26 cellular contexts compared by ENCODE assay signal in the genomic region with DNA sequence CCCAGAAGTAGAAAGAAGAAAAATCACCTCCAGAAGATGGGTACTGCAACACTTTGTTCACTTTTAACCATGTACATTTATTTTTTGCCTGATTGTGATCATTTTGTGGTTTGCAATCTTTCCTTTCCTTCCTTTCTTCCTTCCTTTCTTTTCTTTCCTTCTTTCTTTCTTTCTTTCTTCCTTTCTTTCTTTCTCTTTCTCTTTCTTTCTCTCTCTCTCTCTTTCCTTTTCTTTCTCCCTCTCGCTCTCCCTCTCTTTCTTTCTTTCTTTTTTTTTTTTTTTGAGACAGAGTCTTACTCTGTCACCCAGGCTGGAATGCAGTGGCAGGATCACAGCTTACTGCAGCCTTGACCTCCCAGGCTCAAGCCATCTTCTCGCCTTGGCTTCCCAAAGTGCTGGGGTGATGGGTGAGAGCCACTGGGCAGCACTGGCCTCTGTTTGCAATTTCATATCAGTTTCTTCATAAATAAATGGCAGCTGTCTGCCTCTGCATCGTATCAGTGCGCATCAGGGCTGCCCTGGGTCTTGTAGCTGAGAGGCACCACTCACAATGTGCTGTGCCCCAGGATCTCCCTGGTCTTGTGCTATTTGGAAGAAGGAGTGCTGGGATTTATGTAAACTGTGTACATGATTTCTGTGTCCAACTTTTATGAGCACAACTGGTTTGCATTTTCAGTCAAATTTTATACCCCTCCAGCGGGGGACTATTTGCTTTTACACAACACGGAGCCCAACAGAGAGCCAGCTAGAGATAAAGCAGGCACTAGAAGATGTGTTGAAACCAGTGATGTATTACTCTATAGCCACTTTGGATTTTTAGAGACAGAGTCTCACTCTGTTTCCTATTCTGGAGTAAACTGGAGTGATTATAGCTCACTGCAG. TPM values are rescaled to one million over a fixed set of nuclear protein-coding genes. Genes with fewer than 3 reads are reported as not detected.
DNase-seq lines count a peak whose midpoint lies in the region; ATAC-seq and TF ChIP-seq lines count a peak whose summit lies in the region.
"Had no signal": no experiment of that assay in that cellular context is flagged by ENCODE, and none has a peak within 500 bp of the region (broad histone marks: within the 10 kb centered on the region; RNA-seq: fewer than 3 reads in every experiment).

No MANE protein-coding gene starts in this region.

- CTCF ChIA-PET in SK-N-SH (lab: Yijun Ruan, JAX), result interaction anchor here (0.8 to 5.2 kb wide), 4 partner anchors 13 to 91 kb away, joined by 3 to 19 read pairs (median 7); no protein-coding TSS in a partner anchor

- H3K27me3 ChIP-seq in SK-N-SH (ENCODE audit: insufficient read depth) (peaks cover 7% of the 10 kb centered on the region; the same call in 1 of the 2 replicates), smooth muscle cell (ENCODE audit: low read depth) (peaks cover 9% of the 10 kb centered on the region)
- H3K27me3 ChIP-seq: SJSA1 had no signal

- H3F3A ChIP-seq in SK-N-SH (replicated peaks; ENCODE audit: insufficient read depth) (no peaks in the 10 kb centered on the region), smooth muscle cell (ENCODE audit: low read depth) (peaks cover 30% of the 10 kb centered on the region)

- POLR2A ChIA-PET in SK-N-SH (lab: Yijun Ruan, JAX), result interaction anchor here (1.8 kb wide), 1 partner anchor 20 kb away, joined by 4 read pairs; no protein-coding TSS in a partner anchor

- peak; percentile 66 for DNase-seq in SK-N-SH
- peak; percentile 34 for DNase-seq in NCI-H526 treated with DMSO at 0.1 percent for 48 hours (lab: John Stamatoyannopoulos, UW)
- DNase-seq in fibroblast of villous mesenchyme (ENCODE audit: low read depth), result peak; percentile 95
- DNase-seq in smooth muscle cell (lab: John Stamatoyannopoulos, UW; ENCODE audit: unreplicated experiment), result no peak
- no peak for DNase-seq in NCI-H2227 treated with DMSO at 0.1 percent for 48 hours (lab: John Stamatoyannopoulos, UW)
- DNase-seq: activated CD4-positive, alpha-beta T cell treated with anti-CD3 and anti-CD28 coated beads for 4 hours; activated naive CD4-positive, alpha-beta T cell treated with Interleukin-2 at 50 U/mL for 16 hours; amniotic stem cell; DMS53; GDM1; GOT3; natural killer cell; NCI-H1436 treated with DMSO at 0.1 percent for 48 hours; NCI-H524 treated with DMSO at 0.1 percent for 48 hours; stimulated activated CD4-positive, alpha-beta T cell treated with anti-CD3 and anti-CD28 coated beads, Interleukin-12 subunit alpha, Interleukin-12 subunit beta, amount 100 ng/mL, for 4 hours; stimulated activated CD4-positive, alpha-beta T cell treated with anti-CD3 and anti-CD28 coated beads, Interleukin-4, amount 100 ng/mL, for 24 hours; stimulated activated naive CD4-positive, alpha-beta T cell; T-helper 2 cell had no signal

- ATAC-seq in SK-N-SH treated with all-trans-retinoic acid at 6 μM for 48 hours (no peak; the same call in 2 of the 3 replicates), HG02884 (IDR thresholded peaks at IDR 0.05; ENCODE audit: unreplicated experiment) (no peak), HG03108 (IDR thresholded peaks at IDR 0.05; ENCODE audit: unreplicated experiment) (no peak)
- ATAC-seq: natural killer cell had no signal

- H3K27ac ChIP-seq in SK-N-SH (ENCODE audit: low read depth in 2 of 2, low read length in 1 of 2) (no peak overlapping the region), smooth muscle cell (ENCODE audit: low read depth) (peak overlapping the region; percentile 78)
- H3K27ac ChIP-seq: 22Rv1, KMS-11, SJSA1 had no signal

- H3K4me2 ChIP-seq in SK-N-SH, result no peak overlapping the region
- H3K4me2 ChIP-seq in smooth muscle cell, result no peak overlapping the region
- H3K4me2 ChIP-seq: KMS-11 had no signal

- TF ChIP-seq CTCF in SK-N-SH (IDR thresholded peaks at IDR 0.05), result no peak
- no peak for TF ChIP-seq CTCF in fibroblast of villous mesenchyme (IDR thresholded peaks at IDR 0.05; ENCODE audit: insufficient read depth, low read depth, low read length)
- no peak for TF ChIP-seq CTCF in smooth muscle cell (IDR thresholded peaks at IDR 0.05; ENCODE audit: borderline replicate concordance, insufficient read depth, poor library complexity, severe bottlenecking)

- H3K4me1 ChIP-seq in SK-N-SH (ENCODE audit: control insufficient read depth in 1 of 2, insufficient read depth in 2 of 2, low read depth in 1 of 2, low read length in 1 of 2) (peaks cover 0 to 4% of the 10 kb centered on the region in 2 experiments; a peak in 1 of 4 replicates), smooth muscle cell (ENCODE audit: low read depth) (peaks cover 16% of the 10 kb centered on the region)
- H3K4me1 ChIP-seq: SJSA1 had no signal

- H3K79me2 ChIP-seq in SK-N-SH (ENCODE audit: insufficient read depth) (no peaks in the 10 kb centered on the region), smooth muscle cell (ENCODE audit: low read depth) (no peaks in the 10 kb centered on the region)

- H3K4me3 ChIP-seq in SK-N-SH (ENCODE audit: low read depth in 2 of 2, low read length in 1 of 2) (no peak overlapping the region), fibroblast of villous mesenchyme (ENCODE audit: low read depth, low read length) (no peak overlapping the region), smooth muscle cell (no peak overlapping the region)
- H3K4me3 ChIP-seq: SJSA1 had no signal

- H3K9me3 ChIP-seq in SK-N-SH (no peaks in the 10 kb centered on the region), smooth muscle cell (replicated peaks; ENCODE audit: low read depth) (no peaks in the 10 kb centered on the region)
- H3K9me3 ChIP-seq: SJSA1 had no signal

- no peak for TF ChIP-seq RAD21 in SK-N-SH (IDR thresholded peaks at IDR 0.05; ENCODE audit: low read length)

- no peak for TF ChIP-seq EP300 in SK-N-SH (IDR thresholded peaks at IDR 0.05; ENCODE audit: borderline replicate concordance in 1 of 2, low read depth in 1 of 2, low read length in 1 of 2)

- H3K36me3 ChIP-seq in SK-N-SH (replicated peaks in 1 of 2; ENCODE audit: control insufficient read depth in 1 of 2, insufficient read depth in 2 of 2, low read length in 1 of 2) (no peaks in the 10 kb centered on the region), smooth muscle cell (ENCODE audit: low read depth) (no peaks in the 10 kb centered on the region)
- H3K36me3 ChIP-seq: SJSA1 had no signal

- H4K20me1 ChIP-seq in SK-N-SH (ENCODE audit: insufficient read depth) (no peaks in the 10 kb centered on the region), smooth muscle cell (ENCODE audit: low read depth) (no peaks in the 10 kb centered on the region)

- H2AFZ ChIP-seq in SK-N-SH (ENCODE audit: low read depth), result no peak overlapping the region
- H2AFZ ChIP-seq in smooth muscle cell (ENCODE audit: low read depth), result no peak overlapping the region

- H3K9ac ChIP-seq in SK-N-SH (no peak overlapping the region), smooth muscle cell (ENCODE audit: low read depth) (no peak overlapping the region)
- H3K9ac ChIP-seq: KMS-11 had no signal

- WGBS in SK-N-SH (ENCODE audit: low lambda C conversion rate), result 74% methylated on average over 6 of the region's 6 CpGs
- 36% methylated on average over 6 of the region's 6 CpGs for WGBS in smooth muscle cell (ENCODE audit: low lambda C conversion rate)

- no peaks in the 10 kb centered on the region for H3K9me2 ChIP-seq in SK-N-SH

TF ChIP-seq in SK-N-SH, 30 proteins besides CTCF, POLR2A, EP300 and RAD21:
- TF ChIP-seq FOXM1 (IDR thresholded peaks at IDR 0.05; ENCODE audit: low read depth) (no peak), GATA2 (CRISPR knock-in tag; IDR thresholded peaks at IDR 0.05) (peak; percentile 55)

TF ChIP-seq in SK-N-SH treated with all-trans-retinoic acid at 6 μM for 48 hours, 23 proteins besides CTCF, POLR2A, EP300 and RAD21 (continues in another document):
- TF ChIP-seq, protein P1, sequence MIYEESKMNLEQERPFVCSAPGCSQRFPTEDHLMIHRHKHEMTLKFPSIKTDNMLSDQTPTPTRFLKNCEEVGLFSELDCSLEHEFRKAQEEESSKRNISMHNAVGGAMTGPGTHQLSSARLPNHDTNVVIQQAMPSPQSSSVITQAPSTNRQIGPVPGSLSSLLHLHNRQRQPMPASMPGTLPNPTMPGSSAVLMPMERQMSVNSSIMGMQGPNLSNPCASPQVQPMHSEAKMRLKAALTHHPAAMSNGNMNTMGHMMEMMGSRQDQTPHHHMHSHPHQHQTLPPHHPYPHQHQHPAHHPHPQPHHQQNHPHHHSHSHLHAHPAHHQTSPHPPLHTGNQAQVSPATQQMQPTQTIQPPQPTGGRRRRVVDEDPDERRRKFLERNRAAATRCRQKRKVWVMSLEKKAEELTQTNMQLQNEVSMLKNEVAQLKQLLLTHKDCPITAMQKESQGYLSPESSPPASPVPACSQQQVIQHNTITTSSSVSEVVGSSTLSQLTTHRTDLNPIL (CRISPR knock-in tag; IDR thresholded peaks at IDR 0.05; ENCODE audit: low read depth), result no peak
- TF ChIP-seq ZNF70 (CRISPR knock-in tag; IDR thresholded peaks at IDR 0.05), result no peak

RNA-seq across cellular contexts. Expression of gene LIMS2, which starts 6.9 kb away (rescaled TPM):
- polyA plus RNA-seq in SK-N-SH (2012; rRNA removed) (2.2 and 2.7 TPM in 2 replicates), smooth muscle cell (21.0 and 22.3 TPM in 2 replicates)
- 1.3 and 1.8 TPM in 2 replicates for polyA plus RNA-seq in SK-N-SH (2012; cell fraction: cytosol; rRNA removed)
- polyA plus RNA-seq in SK-N-SH (2012; cell fraction: nucleus; rRNA removed), result 13.9 and 22.5 TPM in 2 replicates
- total RNA-seq in fibroblast of villous mesenchyme (24.8 and 28.9 TPM in 2 replicates), smooth muscle cell (8.4 and 9.7 TPM in 2 replicates)

RNA-seq across cellular contexts. Expression of gene SFT2D3, which starts 19.1 kb away (rescaled TPM):
- polyA plus RNA-seq in SK-N-SH (2012; rRNA removed) (3.2 and 3.9 TPM in 2 replicates), smooth muscle cell (not detected in 2 replicates)
- 3.9 and 4.8 TPM in 2 replicates for polyA plus RNA-seq in SK-N-SH (2012; cell fraction: cytosol; rRNA removed)
- 1.5 and 2.2 TPM in 2 replicates for polyA plus RNA-seq in SK-N-SH (2012; cell fraction: nucleus; rRNA removed)
- total RNA-seq in fibroblast of villous mesenchyme (4.7 and 5.8 TPM in 2 replicates), smooth muscle cell (7.0 and 7.3 TPM in 2 replicates)

RNA-seq across cellular contexts. Expression of gene GPR17, which starts 36.3 kb away (rescaled TPM):
- polyA plus RNA-seq in SK-N-SH (2012; rRNA removed), result 0.03 TPM in 1 of 2 replicates, not detected in the other
- not detected in 2 replicates for polyA plus RNA-seq in SK-N-SH (2012; cell fraction: cytosol; rRNA removed)
- not detected in 2 replicates for polyA plus RNA-seq in SK-N-SH (2012; cell fraction: nucleus; rRNA removed)
- not detected in 2 replicates for total RNA-seq in fibroblast of villous mesenchyme
- total RNA-seq in smooth muscle cell, result not detected in 2 replicates
- polyA plus RNA-seq in smooth muscle cell, result not detected in 2 replicates
- total RNA-seq: left lobe of liver, natural killer cell, omental fat pad, SJSA1 had no signal

Comparison
In these comparisons a context has a peak if more than half of its experiments do, and no peak if none do; other contexts are left out.
1. DNase-seq: peak in SK-N-SH (single experiment), NCI-H526 treated with DMSO at 0.1 percent for 48 hours (single experiment) and fibroblast of villous mesenchyme (single experiment); none in smooth muscle cell (single experiment) and NCI-H2227 treated with DMSO at 0.1 percent for 48 hours (single experiment).